Comparison of ENCODE assay signal across 17 cellular contexts in the genomic region with DNA sequence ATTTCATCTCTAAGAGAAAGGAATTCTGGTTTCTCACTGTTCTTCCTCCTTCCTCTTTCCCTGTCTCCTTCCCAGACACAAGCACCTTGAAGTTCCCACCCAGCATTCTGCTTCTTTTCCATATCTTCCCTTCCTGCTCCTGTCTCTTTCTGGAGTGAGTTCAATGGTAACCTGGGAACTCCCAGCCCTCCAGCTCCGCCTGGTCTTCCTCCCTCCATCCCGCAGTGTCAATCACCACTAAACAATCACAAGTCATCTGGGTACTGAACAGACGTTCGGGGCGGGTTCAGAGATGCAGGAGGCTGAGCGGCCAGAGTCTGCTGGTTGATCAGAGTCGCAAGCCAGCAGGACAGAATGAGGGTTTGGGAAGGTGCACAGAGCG. TPM values are rescaled to one million over a fixed set of nuclear protein-coding genes. Genes with fewer than 3 reads are reported as not detected.
A peak's percentile ranks its signal among the peaks of the same experiment; 100 is the strongest.
DNase-seq lines count a peak whose midpoint lies in the region; ATAC-seq, FAIRE-seq and TF ChIP-seq lines count a peak whose summit lies in the region.
"Had no signal": no experiment of that assay in that cellular context is flagged by ENCODE, and none has a peak within 500 bp of the region (broad histone marks: within the 10 kb centered on the region; RNA-seq: fewer than 3 reads in every experiment).

No MANE protein-coding gene starts in this region.

- peaks cover 3% of the 10 kb centered on the region for H3K36me3 Mint-ChIP-seq in effector memory CD8-positive, alpha-beta T cell (ENCODE audit: insufficient read depth)

- DNase-seq in HepG2 (ENCODE audit: low spot score) = no peak
- DNase-seq in right lobe of liver = no peak
- DNase-seq in NCI-H446 treated with DMSO at 0.1 percent for 48 hours (lab: John Stamatoyannopoulos, UW) = peak; percentile 16
- DNase-seq in effector memory CD8-positive, alpha-beta T cell = no peak
- no peak for DNase-seq in DMS114 treated with DMSO at 0.1 percent for 48 hours (lab: John Stamatoyannopoulos, UW; ENCODE audit: unreplicated experiment)
- no peak for DNase-seq in NCI-H345 treated with DMSO at 0.1 percent for 48 hours (lab: John Stamatoyannopoulos, UW; ENCODE audit: unreplicated experiment)
- DNase-seq: adrenal gland; dorsolateral prefrontal cortex; foreskin melanocyte; NCI-H1417; stimulated activated CD4-positive, alpha-beta T cell treated with anti-CD3 and anti-CD28 coated beads, Interleukin-12 subunit alpha, Interleukin-12 subunit beta, amount 100 ng/mL, for 4 hours had no signal

- H2AFZ ChIP-seq in HepG2 (ENCODE audit: low read length) = no peak overlapping the region

- peak overlapping the region; percentile 5; the same call in 1 of the 2 replicates for H3K4me2 ChIP-seq in HepG2 (ENCODE audit: low read depth, low read length)

- in situ Hi-C loops in HepG2 (cut with HindIII; ENCODE audit: extremely low pct_ligation_motif_present, low pct_unique_long_range_greater_than_20kb) = no loop called here

- H3K4me3 ChIP-seq in HepG2 (replicated peaks in 1 of 3; ENCODE audit: insufficient read depth in 1 of 3, low read depth in 2 of 3, low read length in 3 of 3) (no peak overlapping the region), right lobe of liver (no peak overlapping the region)
- H3K4me3 ChIP-seq: adrenal gland, dorsolateral prefrontal cortex had no signal

- TF ChIP-seq CTCF in HepG2 (CRISPR knock-in tag; IDR thresholded peaks at IDR 0.05) = no peak
- no peak for TF ChIP-seq CTCF in right lobe of liver (IDR thresholded peaks at IDR 0.05)

- peaks cover 10 to 12% of the 10 kb centered on the region in 2 donors for H3K4me1 Mint-ChIP-seq in effector memory CD8-positive, alpha-beta T cell (ENCODE audit: low read depth in 2 of 2)

- TF ChIP-seq POLR2A in HepG2 (IDR thresholded peaks at IDR 0.05; ENCODE audit: insufficient read depth in 1 of 2, low read depth in 2 of 2, low read length in 2 of 2) (no peak), right lobe of liver (IDR thresholded peaks at IDR 0.05) (no peak)

- H3K36me3 ChIP-seq in HepG2 (replicated peaks in 1 of 2; ENCODE audit: control insufficient read depth in 1 of 2, insufficient read depth in 2 of 2, low read length in 2 of 2) (no peaks in the 10 kb centered on the region), right lobe of liver (no peaks in the 10 kb centered on the region)
- H3K36me3 ChIP-seq: adrenal gland had no signal

- no peaks in the 10 kb centered on the region for H4K20me1 ChIP-seq in HepG2 (ENCODE audit: insufficient read depth, low read length)

- no TSS peak for BruUV-seq in HepG2 (replicated peaks; lab: Mats Ljungman, UMichigan)

- no peak overlapping the region for H3K4me3 Mint-ChIP-seq in effector memory CD8-positive, alpha-beta T cell
- H3K4me3 Mint-ChIP-seq: T-helper 1 cell treated with Interleukin-12 subunit alpha and Interleukin-12 subunit beta and Interleukin-4 antibody, amounts not matched to agents 30 μg/mL and 1 μg/mL, for 36 hours had no signal

- no peak overlapping the region for H3K9ac ChIP-seq in HepG2 (ENCODE audit: insufficient read depth, low read depth, low read length)

- H3K9me3 Mint-ChIP-seq in effector memory CD8-positive, alpha-beta T cell = no peaks in the 10 kb centered on the region
- H3K9me3 Mint-ChIP-seq: T-helper 1 cell treated with Interleukin-12 subunit alpha and Interleukin-12 subunit beta and Interleukin-4 antibody, amounts not matched to agents 30 μg/mL and 1 μg/mL, for 36 hours had no signal

- no peaks in the 10 kb centered on the region for H3K79me2 ChIP-seq in HepG2 (ENCODE audit: insufficient read depth, low read length)

- CTCF ChIA-PET in HepG2 (lab: Yijun Ruan, JAX; ENCODE audit: low intra/inter-chr PET ratio, low total read pairs) = no interaction called here

- POLR2A ChIA-PET in HepG2 (lab: Yijun Ruan, JAX) = interaction anchor here (1.1 kb wide), 2 partner anchors 40 to 267 kb away, joined by 3 read pairs; partner anchors contain the start of gene PPP2R5D

- intact Hi-C loops in HepG2 (cut with micrococcal nuclease; ENCODE audit: unreplicated experiment) (no loop called here), right lobe of liver (cut with DNase I) (no loop called here)

- FAIRE-seq in HepG2 (lab: Jason Lieb, UNC) = peak; percentile 71
- FAIRE-seq: keratinocyte had no signal

- H3K4me1 ChIP-seq in HepG2 (ENCODE audit: insufficient read depth, low read length) (peaks cover 49% of the 10 kb centered on the region), right lobe of liver (peaks cover 0 to 9% (median 0%) of the 10 kb centered on the region in 4 donors)

- WGBS in HepG2 (ENCODE audit: low lambda C conversion rate) = 3% methylated on average over 8 of the region's 8 CpGs
- 10% methylated on average over 8 of the region's 8 CpGs for WGBS in right lobe of liver (ENCODE audit: insufficient coverage, low coverage, low lambda C conversion rate, missing lambda C conversion rate)

- H3K27me3 Mint-ChIP-seq in effector memory CD8-positive, alpha-beta T cell = peaks cover 30 to 54% of the 10 kb centered on the region in 2 donors

- H3K27me3 ChIP-seq in HepG2 (ENCODE audit: control insufficient read depth in 1 of 2, insufficient read depth in 2 of 2, low read length in 2 of 2) (peaks cover 20 to 80% of the 10 kb centered on the region in 2 experiments), right lobe of liver (no peaks in the 10 kb centered on the region)
- H3K27me3 ChIP-seq: adrenal gland, dorsolateral prefrontal cortex had no signal

- H3K27ac Mint-ChIP-seq in effector memory CD8-positive, alpha-beta T cell = peak overlapping the region; percentile 13 to 16
- H3K27ac Mint-ChIP-seq: T-helper 1 cell treated with Interleukin-12 subunit alpha and Interleukin-12 subunit beta and Interleukin-4 antibody, amounts not matched to agents 30 μg/mL and 1 μg/mL, for 36 hours had no signal

- H3K27ac ChIP-seq in HepG2 (ENCODE audit: extremely low read length, insufficient read depth, low read length) = no peak overlapping the region
- no peak overlapping the region for H3K27ac ChIP-seq in right lobe of liver
- H3K27ac ChIP-seq: adrenal gland, dorsolateral prefrontal cortex had no signal

- TF ChIP-seq RAD21 in HepG2 (CRISPR knock-in tag; IDR thresholded peaks at IDR 0.05) = no peak

- H3K9me3 ChIP-seq in HepG2 (ENCODE audit: low read length) (no peaks in the 10 kb centered on the region), right lobe of liver (no peaks in the 10 kb centered on the region)
- H3K9me3 ChIP-seq: adrenal gland had no signal

- ATAC-seq in HepG2 (peak; percentile 19), right lobe of liver (no peak), HG03025 (IDR thresholded peaks at IDR 0.05; ENCODE audit: low FRiP score, unreplicated experiment) (no peak), HG02870 (IDR thresholded peaks at IDR 0.05; ENCODE audit: unreplicated experiment) (no peak)
- no peak for ATAC-seq in effector memory CD8-positive, alpha-beta T cell (replicated peaks)

- TF ChIP-seq EP300 in HepG2 (IDR thresholded peaks at IDR 0.05; ENCODE audit: low read depth in 2 of 2, low read length in 2 of 2) (no peak), HepG2 (CRISPR knock-in tag; IDR thresholded peaks at IDR 0.05; ENCODE audit: borderline replicate concordance) (no peak)

RNA-seq across cellular contexts. Expression of gene TTBK1, which starts 7.7 kb away (rescaled TPM):
- 0.10 and 0.33 TPM in 2 replicates for total RNA-seq in HepG2 (2016; rRNA removed; fragmentation: Illumina TruSeq; extraction: Trizol)
- total RNA-seq in HepG2 (2016; cell fraction: cytosol; rRNA removed; fragmentation: Illumina TruSeq; extraction: Trizol; ENCODE audit: low read depth) = 0.18 and 0.20 TPM in 2 replicates
- total RNA-seq in HepG2 (2016; cell fraction: insoluble cytoplasmic fraction; rRNA removed; fragmentation: Illumina TruSeq; extraction: Trizol) = 0.13 and 0.32 TPM in 2 replicates
- total RNA-seq in HepG2 (2016; cell fraction: membrane; rRNA removed; fragmentation: Illumina TruSeq; extraction: Trizol) = 0.25 and 0.28 TPM in 2 replicates
- total RNA-seq in HepG2 (2016; cell fraction: nucleus; rRNA removed; fragmentation: Illumina TruSeq; extraction: Trizol) = 0.47 TPM in 2 replicates
- polyA plus RNA-seq in HepG2 (2011; rRNA removed) = 0.24 and 0.50 TPM in 2 replicates
- 0.09 and 0.10 TPM in 2 replicates for polyA plus RNA-seq in HepG2 (2011; cell fraction: cytosol; rRNA removed)
- 1.4 and 2.2 TPM in 2 replicates for polyA plus RNA-seq in HepG2 (2011; cell fraction: nucleus; rRNA removed)
- 0.53 and 0.62 TPM in 2 replicates for polyA plus RNA-seq in HepG2 (2012)
- polyA plus RNA-seq in HepG2 (2016; cell fraction: cytosol; fragmentation: Illumina TruSeq; extraction: Trizol; ENCODE audit: low read depth) = not detected in 2 replicates
- 0.19 TPM in 2 replicates for polyA plus RNA-seq in HepG2 (2016; cell fraction: insoluble cytoplasmic fraction; fragmentation: Illumina TruSeq; extraction: Trizol; ENCODE audit: low read depth)
- 0.06 and 0.07 TPM in 2 replicates for polyA plus RNA-seq in HepG2 (2016; cell fraction: membrane; fragmentation: Illumina TruSeq; extraction: Trizol; ENCODE audit: low read depth)
- 0.84 and 0.86 TPM in 2 replicates for polyA plus RNA-seq in HepG2 (2016; cell fraction: nucleus; fragmentation: Illumina TruSeq; extraction: Trizol; ENCODE audit: insufficient read depth, low read depth)
- 1.2 TPM in 1 of 2 replicates, not detected in the other for polyA minus RNA-seq in HepG2 (2011; rRNA and poly(A)+ RNA removed; ENCODE audit: low replicate concordance)
- polyA minus RNA-seq in HepG2 (2011; cell fraction: cytosol; rRNA and poly(A)+ RNA removed) = 0.18 and 0.49 TPM in 2 replicates
- 1.4 and 1.7 TPM in 2 replicates for polyA minus RNA-seq in HepG2 (2011; cell fraction: nucleus; rRNA and poly(A)+ RNA removed)
- total RNA-seq in right lobe of liver = 1 to 10 TPM in 2 of 6 experiments, under 1 TPM in 4; 0.83 to 1.6 (median 0.87) TPM
- polyA plus RNA-seq: keratinocyte had no signal

RNA-seq across cellular contexts. Expression of gene DNPH1, which starts 21.7 kb away (rescaled TPM):
- total RNA-seq in HepG2 (2016; rRNA removed; fragmentation: Illumina TruSeq; extraction: Trizol) (75.0 and 75.1 TPM in 2 replicates), right lobe of liver (100 to 1,000 TPM in 2 of 6 experiments, 10 to 100 TPM in 4; 50.7 to 107 (median 62.4) TPM)
- 50.9 and 56.3 TPM in 2 replicates for total RNA-seq in HepG2 (2016; cell fraction: cytosol; rRNA removed; fragmentation: Illumina TruSeq; extraction: Trizol; ENCODE audit: low read depth)
- total RNA-seq in HepG2 (2016; cell fraction: insoluble cytoplasmic fraction; rRNA removed; fragmentation: Illumina TruSeq; extraction: Trizol) = 75.1 and 81.5 TPM in 2 replicates
- total RNA-seq in HepG2 (2016; cell fraction: membrane; rRNA removed; fragmentation: Illumina TruSeq; extraction: Trizol) = 52.3 and 60.5 TPM in 2 replicates
- 31.4 and 33.7 TPM in 2 replicates for total RNA-seq in HepG2 (2016; cell fraction: nucleus; rRNA removed; fragmentation: Illumina TruSeq; extraction: Trizol)
- polyA plus RNA-seq in HepG2 (2011; rRNA removed) = 56.5 and 65.8 TPM in 2 replicates
- 106 and 143 TPM in 2 replicates for polyA plus RNA-seq in HepG2 (2011; cell fraction: cytosol; rRNA removed)
- 62.4 and 67.4 TPM in 2 replicates for polyA plus RNA-seq in HepG2 (2011; cell fraction: nucleus; rRNA removed)
- 43.1 and 47.9 TPM in 2 replicates for polyA plus RNA-seq in HepG2 (2012)
- polyA plus RNA-seq in HepG2 (2016; cell fraction: cytosol; fragmentation: Illumina TruSeq; extraction: Trizol; ENCODE audit: low read depth) = 62.6 and 68.8 TPM in 2 replicates
- 76.7 and 82.8 TPM in 2 replicates for polyA plus RNA-seq in HepG2 (2016; cell fraction: insoluble cytoplasmic fraction; fragmentation: Illumina TruSeq; extraction: Trizol; ENCODE audit: low read depth)
- 47.1 and 47.7 TPM in 2 replicates for polyA plus RNA-seq in HepG2 (2016; cell fraction: membrane; fragmentation: Illumina TruSeq; extraction: Trizol; ENCODE audit: low read depth)
- polyA plus RNA-seq in HepG2 (2016; cell fraction: nucleus; fragmentation: Illumina TruSeq; extraction: Trizol; ENCODE audit: insufficient read depth, low read depth) = 66.2 and 72.5 TPM in 2 replicates
- 38.8 and 62.4 TPM in 2 replicates for polyA minus RNA-seq in HepG2 (2011; rRNA and poly(A)+ RNA removed; ENCODE audit: low replicate concordance)
- 10.5 and 15.4 TPM in 2 replicates for polyA minus RNA-seq in HepG2 (2011; cell fraction: cytosol; rRNA and poly(A)+ RNA removed)
- polyA minus RNA-seq in HepG2 (2011; cell fraction: nucleus; rRNA and poly(A)+ RNA removed) = 15.3 and 16.7 TPM in 2 replicates

RNA-seq across cellular contexts. Expression of gene SLC22A7, which starts 47.1 kb away (rescaled TPM):
- total RNA-seq in HepG2 (2016; rRNA removed; fragmentation: Illumina TruSeq; extraction: Trizol) (8.6 and 22.6 TPM in 2 replicates), right lobe of liver (100 to 1,000 TPM; 145 to 348 (median 185) TPM)
- total RNA-seq in HepG2 (2016; cell fraction: cytosol; rRNA removed; fragmentation: Illumina TruSeq; extraction: Trizol; ENCODE audit: low read depth) = 5.3 and 5.4 TPM in 2 replicates
- total RNA-seq in HepG2 (2016; cell fraction: insoluble cytoplasmic fraction; rRNA removed; fragmentation: Illumina TruSeq; extraction: Trizol) = 8.5 and 22.3 TPM in 2 replicates
- 9.0 and 9.1 TPM in 2 replicates for total RNA-seq in HepG2 (2016; cell fraction: membrane; rRNA removed; fragmentation: Illumina TruSeq; extraction: Trizol)
- total RNA-seq in HepG2 (2016; cell fraction: nucleus; rRNA removed; fragmentation: Illumina TruSeq; extraction: Trizol) = 20.9 and 25.8 TPM in 2 replicates
- 5.3 and 12.3 TPM in 2 replicates for polyA plus RNA-seq in HepG2 (2011; rRNA removed)
- 7.0 and 7.8 TPM in 2 replicates for polyA plus RNA-seq in HepG2 (2011; cell fraction: cytosol; rRNA removed)
- polyA plus RNA-seq in HepG2 (2011; cell fraction: nucleus; rRNA removed) = 34.4 and 48.4 TPM in 2 replicates
- polyA plus RNA-seq in HepG2 (2012) = 18.9 and 34.7 TPM in 2 replicates
- polyA plus RNA-seq in HepG2 (2016; cell fraction: cytosol; fragmentation: Illumina TruSeq; extraction: Trizol; ENCODE audit: low read depth) = 3.2 and 3.5 TPM in 2 replicates
- polyA plus RNA-seq in HepG2 (2016; cell fraction: insoluble cytoplasmic fraction; fragmentation: Illumina TruSeq; extraction: Trizol; ENCODE audit: low read depth) = 5.5 and 6.2 TPM in 2 replicates
- polyA plus RNA-seq in HepG2 (2016; cell fraction: membrane; fragmentation: Illumina TruSeq; extraction: Trizol; ENCODE audit: low read depth) = 4.5 and 5.7 TPM in 2 replicates
- polyA plus RNA-seq in HepG2 (2016; cell fraction: nucleus; fragmentation: Illumina TruSeq; extraction: Trizol; ENCODE audit: insufficient read depth, low read depth) = 39.6 and 40.3 TPM in 2 replicates
- 22.0 TPM in 1 of 2 replicates, not detected in the other for polyA minus RNA-seq in HepG2 (2011; rRNA and poly(A)+ RNA removed; ENCODE audit: low replicate concordance)
- 3.6 and 5.1 TPM in 2 replicates for polyA minus RNA-seq in HepG2 (2011; cell fraction: cytosol; rRNA and poly(A)+ RNA removed)
- polyA minus RNA-seq in HepG2 (2011; cell fraction: nucleus; rRNA and poly(A)+ RNA removed) = 7.0 and 12.7 TPM in 2 replicates
- total RNA-seq: activated CD8-positive, alpha-beta memory T cell treated with anti-CD3 and anti-CD28 coated beads for 36 hours; OCI-LY7 had no signal
- polyA plus RNA-seq: adrenal gland, keratinocyte had no signal

RNA-seq across cellular contexts. Expression of gene CRIP3, which starts 57.6 kb away (rescaled TPM):
- total RNA-seq in HepG2 (2016; rRNA removed; fragmentation: Illumina TruSeq; extraction: Trizol) (3.5 and 6.3 TPM in 2 replicates), right lobe of liver (1 to 10 TPM; 2.1 to 7.9 (median 5.2) TPM)
- 2.7 and 2.9 TPM in 2 replicates for total RNA-seq in HepG2 (2016; cell fraction: cytosol; rRNA removed; fragmentation: Illumina TruSeq; extraction: Trizol; ENCODE audit: low read depth)
- 5.5 and 7.0 TPM in 2 replicates for total RNA-seq in HepG2 (2016; cell fraction: insoluble cytoplasmic fraction; rRNA removed; fragmentation: Illumina TruSeq; extraction: Trizol)
- 1.7 and 2.6 TPM in 2 replicates for total RNA-seq in HepG2 (2016; cell fraction: membrane; rRNA removed; fragmentation: Illumina TruSeq; extraction: Trizol)
- total RNA-seq in HepG2 (2016; cell fraction: nucleus; rRNA removed; fragmentation: Illumina TruSeq; extraction: Trizol) = 6.1 and 7.0 TPM in 2 replicates
- 9.3 and 14.2 TPM in 2 replicates for polyA plus RNA-seq in HepG2 (2011; rRNA removed)
- 4.5 and 5.1 TPM in 2 replicates for polyA plus RNA-seq in HepG2 (2011; cell fraction: cytosol; rRNA removed)
- 31.5 and 46.2 TPM in 2 replicates for polyA plus RNA-seq in HepG2 (2011; cell fraction: nucleus; rRNA removed)
- 12.7 and 16.4 TPM in 2 replicates for polyA plus RNA-seq in HepG2 (2012)
- polyA plus RNA-seq in HepG2 (2016; cell fraction: cytosol; fragmentation: Illumina TruSeq; extraction: Trizol; ENCODE audit: low read depth) = 0.99 and 1.7 TPM in 2 replicates
- polyA plus RNA-seq in HepG2 (2016; cell fraction: insoluble cytoplasmic fraction; fragmentation: Illumina TruSeq; extraction: Trizol; ENCODE audit: low read depth) = 4.1 and 5.4 TPM in 2 replicates
- polyA plus RNA-seq in HepG2 (2016; cell fraction: membrane; fragmentation: Illumina TruSeq; extraction: Trizol; ENCODE audit: low read depth) = 1.9 and 2.3 TPM in 2 replicates
- 13.1 and 18.7 TPM in 2 replicates for polyA plus RNA-seq in HepG2 (2016; cell fraction: nucleus; fragmentation: Illumina TruSeq; extraction: Trizol; ENCODE audit: insufficient read depth, low read depth)
- 8.2 TPM in 1 of 2 replicates, not detected in the other for polyA minus RNA-seq in HepG2 (2011; rRNA and poly(A)+ RNA removed; ENCODE audit: low replicate concordance)
- 1.4 and 2.5 TPM in 2 replicates for polyA minus RNA-seq in HepG2 (2011; cell fraction: cytosol; rRNA and poly(A)+ RNA removed)
- polyA minus RNA-seq in HepG2 (2011; cell fraction: nucleus; rRNA and poly(A)+ RNA removed) = 7.5 and 14.4 TPM in 2 replicates
